23 cellular contexts compared by ENCODE assay signal in genomic region chr10:13701157-13701919, GRCh38.
DNase-seq lines count a peak whose midpoint lies in the region; ATAC-seq and TF ChIP-seq lines count a peak whose summit lies in the region.
"Had no signal": no experiment of that assay in that cellular context is flagged by ENCODE, and none has a peak within 500 bp of the region (broad histone marks: within the 10 kb centered on the region; RNA-seq: fewer than 3 reads in every experiment).

No MANE protein-coding gene starts in this region.

- WGBS in spleen, 5 donors = 80 to 85% (median 83%) methylated on average over 17 of the region's 17 CpGs

- no peak overlapping the region for H3K4me3 ChIP-seq in fibroblast of mammary gland (ENCODE audit: control insufficient read depth, low read depth, low read length)
- no peak overlapping the region for H3K4me3 ChIP-seq in spleen
- no peak overlapping the region for H3K4me3 ChIP-seq in foreskin fibroblast (ENCODE audit: low read depth in 1 of 2, low read length in 2 of 2)
- H3K4me3 ChIP-seq: BLaER1 treated with 17β-estradiol and CSF1 and Interleukin-3, amounts not matched to agents 10 nM and 100 nM; heart right ventricle; PC-9; transverse colon had no signal

- no peak for TF ChIP-seq POLR2A in spleen (IDR thresholded peaks at IDR 0.05)

- peaks cover 0 to 39% (median 17%) of the 10 kb centered on the region in 6 donors for H3K4me1 ChIP-seq in spleen
- H3K4me1 ChIP-seq: parathyroid adenoma had no signal

- intact Hi-C loops in spleen (cut with DNase I; ENCODE audit: low total_unique reads) = no loop called here

- peak in 2 of 3 experiments; percentile 0 to 33 for DNase-seq in NCI-H1417 (lab: John Stamatoyannopoulos, UW)
- no peak for DNase-seq in NCI-H1417 treated with DMSO at 0.1 percent for 48 hours (lab: John Stamatoyannopoulos, UW)
- DNase-seq in NCI-H69 (lab: John Stamatoyannopoulos, UW) = peak; percentile 18
- peak; percentile 41 for DNase-seq in fibroblast of mammary gland (ENCODE audit: low read depth)
- DNase-seq in spleen = peak; percentile 56
- no peak for DNase-seq in foreskin fibroblast
- no peak for DNase-seq in LoVo (ENCODE audit: low spot score)
- DNase-seq: 8988T; activated B cell treated with CpG ODN at 0.5 μM for 24 hours; activated naive CD4-positive, alpha-beta T cell treated with anti-CD3 and anti-CD28 coated beads, Interleukin-2, amount 50 U/mL, for 16 hours; activated T-cell treated with anti-CD3 and anti-CD28 coated beads, Interleukin-2, amount 50 U/mL, for 48 hours; H9; heart right ventricle; naive thymus-derived CD4-positive, alpha-beta T cell; NCI-H1092; NCI-H774; PC-9; stimulated activated naive CD4-positive, alpha-beta T cell; transverse colon had no signal

- no peak for ATAC-seq in HG03565 (IDR thresholded peaks at IDR 0.05; ENCODE audit: unreplicated experiment)
- ATAC-seq: heart right ventricle had no signal

- H3K27ac ChIP-seq in spleen = peak overlapping the region in 3 of 8 donors; percentile 5 to 12 (median 8)
- H3K27ac ChIP-seq: BLaER1 treated with 17β-estradiol and CSF1 and Interleukin-3, amounts not matched to agents 10 nM and 100 nM; KMS-11; parathyroid adenoma; PC-9; transverse colon had no signal

- peaks cover 0 to 27% (median 1%) of the 10 kb centered on the region in 6 donors for H3K36me3 ChIP-seq in spleen
- H3K36me3 ChIP-seq: transverse colon had no signal

- TF ChIP-seq CTCF in fibroblast of mammary gland (conservative IDR thresholded peaks at IDR 0.05; ENCODE audit: control insufficient read depth, insufficient read depth, low read depth, low read length) = no peak
- no peak for TF ChIP-seq CTCF in spleen (IDR thresholded peaks at IDR 0.05 in 8 of 11, conservative IDR thresholded peaks at IDR 0.05 in 3 of 11)
- no peak for TF ChIP-seq CTCF in foreskin fibroblast (IDR thresholded peaks at IDR 0.05; ENCODE audit: low read depth, low read length)

- no peaks in the 10 kb centered on the region for H3K9me3 ChIP-seq in spleen
- H3K9me3 ChIP-seq: BLaER1 treated with 17β-estradiol and CSF1 and Interleukin-3, amounts not matched to agents 10 nM and 100 nM; heart right ventricle; transverse colon had no signal

- H3K27me3 ChIP-seq in spleen (replicated peaks in 1 of 7) = no peaks in the 10 kb centered on the region
- H3K27me3 ChIP-seq: BLaER1 treated with 17β-estradiol and CSF1 and Interleukin-3, amounts not matched to agents 10 nM and 100 nM; heart right ventricle; transverse colon had no signal

Comparison
In these comparisons a context has a peak if more than half of its experiments do, and no peak if none do; other contexts are left out.
1. DNase-seq: peak in NCI-H1417 (2 of 3), NCI-H69 (single experiment), fibroblast of mammary gland (single experiment) and spleen (single experiment); none in NCI-H1417 treated with DMSO at 0.1 percent for 48 hours (single experiment), foreskin fibroblast (0 of 2) and LoVo (single experiment).